Comparison of ENCODE assay signal across 8 cellular contexts in genomic region chr2:218290316-218291261, GRCh38. TPM values are rescaled to one million over a fixed set of nuclear protein-coding genes. Genes with fewer than 3 reads are reported as not detected.
DNase-seq lines count a peak whose midpoint lies in the region; ATAC-seq and TF ChIP-seq lines count a peak whose summit lies in the region.

No MANE protein-coding gene starts in this region.

- H3K9me3 Mint-ChIP-seq in GM23338: no peaks in the 10 kb centered on the region
- no peaks in the 10 kb centered on the region for H3K9me3 Mint-ChIP-seq in activated naive CD4-positive, alpha-beta T cell treated with anti-CD3 and anti-CD28 coated beads, Interleukin-2, amount 50 U/mL, for 72 hours

- H3K36me3 ChIP-seq in GM23338 (ENCODE audit: insufficient read depth) (no peaks in the 10 kb centered on the region), tibial artery (no peaks in the 10 kb centered on the region)

- H3K4me2 ChIP-seq in GM23338: no peak overlapping the region

- DNase-seq in GM23338 (ENCODE audit: low spot score) (no peak), MV-4-11 (lab: John Stamatoyannopoulos, UW) (peak; percentile 27), tibial artery (no peak), NCI-H1092 (lab: John Stamatoyannopoulos, UW) (no peak), NCI-H2196 (lab: John Stamatoyannopoulos, UW; ENCODE audit: unreplicated experiment) (no peak)
- DNase-seq in activated naive CD4-positive, alpha-beta T cell treated with anti-CD3 and anti-CD28 coated beads, Interleukin-2, amount 50 U/mL, for 72 hours (ENCODE audit: low spot score in 2 of 2): peak in 1 of 2 donors; percentile 37

- TF ChIP-seq CTCF in GM23338 (conservative IDR thresholded peaks at IDR 0.05; ENCODE audit: low read depth in 2 of 2) (no peak), tibial artery (IDR thresholded peaks at IDR 0.05) (no peak)

- no peak overlapping the region for H3K27ac Mint-ChIP-seq in GM23338
- peak overlapping the region; percentile 92 to 93 for H3K27ac Mint-ChIP-seq in activated naive CD4-positive, alpha-beta T cell treated with anti-CD3 and anti-CD28 coated beads, Interleukin-2, amount 50 U/mL, for 72 hours

- peaks cover 53% of the 10 kb centered on the region for H3K4me1 Mint-ChIP-seq in GM23338

- peak; percentile 28 for ATAC-seq in GM18499 (IDR thresholded peaks at IDR 0.05; ENCODE audit: insufficient read depth, unreplicated experiment)
- ATAC-seq in GM23338: no peak
- ATAC-seq in activated naive CD4-positive, alpha-beta T cell treated with anti-CD3 and anti-CD28 coated beads, Interleukin-2, amount 50 U/mL, for 72 hours: peak in 1 of 2 donors; percentile 11

- peaks cover 5% of the 10 kb centered on the region; the same call in 1 of the 2 replicates for H3K27me3 ChIP-seq in GM23338 (ENCODE audit: insufficient read depth)
- no peaks in the 10 kb centered on the region for H3K27me3 ChIP-seq in layer of hippocampus (ENCODE audit: control insufficient read depth, insufficient read depth, low read length)
- no peaks in the 10 kb centered on the region for H3K27me3 ChIP-seq in tibial artery

- H3K4me3 Mint-ChIP-seq in GM23338: peak overlapping the region; percentile 70; the same call in 2 of the 3 replicates

- H3K4me3 ChIP-seq in GM23338 (no peak overlapping the region), tibial artery (peak overlapping the region; percentile 89 to 96)

- intact Hi-C loops in tibial artery (cut with DNase I; ENCODE audit: low total_unique reads): no loop called here

- H3K27ac ChIP-seq in GM23338 (ENCODE audit: low read depth) (no peak overlapping the region), layer of hippocampus (ENCODE audit: low read depth, low read length) (peak overlapping the region; percentile 95), tibial artery (peak overlapping the region; percentile 99)

- peaks cover 32% of the 10 kb centered on the region for H3K4me1 ChIP-seq in GM23338 (ENCODE audit: insufficient read depth)
- H3K4me1 ChIP-seq in tibial artery: peaks cover 0 to 82% (median 75%) of the 10 kb centered on the region in 4 donors

- H3K36me3 Mint-ChIP-seq in GM23338 (ENCODE audit: low read depth): no peaks in the 10 kb centered on the region
- no peaks in the 10 kb centered on the region for H3K36me3 Mint-ChIP-seq in activated naive CD4-positive, alpha-beta T cell treated with anti-CD3 and anti-CD28 coated beads, Interleukin-2, amount 50 U/mL, for 72 hours

- no peak overlapping the region for H2AFZ ChIP-seq in GM23338

- H4K20me1 ChIP-seq in GM23338 (replicated peaks; ENCODE audit: insufficient read depth): no peaks in the 10 kb centered on the region

- no peaks in the 10 kb centered on the region for H3K79me2 ChIP-seq in GM23338 (replicated peaks; ENCODE audit: insufficient read depth)

- no peaks in the 10 kb centered on the region for H3K9me3 ChIP-seq in tibial artery

- no peaks in the 10 kb centered on the region for H3F3A ChIP-seq in GM23338 (replicated peaks; ENCODE audit: low read depth)

- H3K9me2 ChIP-seq in GM23338 (ENCODE audit: insufficient read depth): no peaks in the 10 kb centered on the region

- peaks cover 15% of the 10 kb centered on the region for H3K27me3 Mint-ChIP-seq in GM23338 (ENCODE audit: insufficient read depth, low read depth, poor library complexity)

TF ChIP-seq in GM23338, 12 proteins besides CTCF, POLR2A, EP300 and RAD21:
- no peak for TF ChIP-seq JUNB (IDR thresholded peaks at IDR 0.05; ENCODE audit: unreplicated experiment)

RNA-seq across cellular contexts. Expression of gene TMBIM1, which starts 1.7 kb away (rescaled TPM):
- total RNA-seq in GM23338 (2014; rRNA removed; shearing (Covaris generic)): 16.5 and 20.8 TPM in 2 replicates
- polyA plus RNA-seq in GM23338 (2016; fragmentation: Nextera tagmentation; extraction: Ambion mirVana): 9.5 and 12.0 TPM in 2 replicates
- total RNA-seq in activated naive CD4-positive, alpha-beta T cell treated with anti-CD3 and anti-CD28 coated beads, Interleukin-2, amount 50 U/mL, for 72 hours: 10 to 100 TPM; 46.1 to 47.5 TPM

RNA-seq across cellular contexts. Expression of gene PNKD, which starts 20.3 kb away (rescaled TPM):
- 28.2 and 36.0 TPM in 2 replicates for total RNA-seq in GM23338 (2014; rRNA removed; shearing (Covaris generic))
- 77.7 and 83.3 TPM in 2 replicates for polyA plus RNA-seq in GM23338 (2016; fragmentation: Nextera tagmentation; extraction: Ambion mirVana)
- total RNA-seq in activated naive CD4-positive, alpha-beta T cell treated with anti-CD3 and anti-CD28 coated beads, Interleukin-2, amount 50 U/mL, for 72 hours: 10 to 100 TPM; 25.1 to 30.4 TPM

RNA-seq across cellular contexts. Expression of gene AAMP, which starts 20.7 kb away (rescaled TPM):
- 157 and 203 TPM in 2 replicates for total RNA-seq in GM23338 (2014; rRNA removed; shearing (Covaris generic))
- 77.8 and 90.8 TPM in 2 replicates for polyA plus RNA-seq in GM23338 (2016; fragmentation: Nextera tagmentation; extraction: Ambion mirVana)
- 10 to 100 TPM; 67.7 to 68.4 TPM for total RNA-seq in activated naive CD4-positive, alpha-beta T cell treated with anti-CD3 and anti-CD28 coated beads, Interleukin-2, amount 50 U/mL, for 72 hours

RNA-seq across cellular contexts. Expression of gene GPBAR1, which starts 29.8 kb away (rescaled TPM):
- total RNA-seq in GM23338 (2014; rRNA removed; shearing (Covaris generic)): 1.6 TPM in 1 of 2 replicates, not detected in the other
- 0.37 and 0.44 TPM in 2 replicates for polyA plus RNA-seq in GM23338 (2016; fragmentation: Nextera tagmentation; extraction: Ambion mirVana)
- under 1 TPM; 0.46 to 0.88 TPM for total RNA-seq in activated naive CD4-positive, alpha-beta T cell treated with anti-CD3 and anti-CD28 coated beads, Interleukin-2, amount 50 U/mL, for 72 hours
